ENCODE assay signal across 14 cellular contexts in genomic region chr3:34364345-34364744, GRCh38.
DNase-seq lines count a peak whose midpoint lies in the region; ATAC-seq and TF ChIP-seq lines count a peak whose summit lies in the region.
"Had no signal": no experiment of that assay in that cellular context is flagged by ENCODE, and none has a peak within 500 bp of the region (broad histone marks: within the 10 kb centered on the region; RNA-seq: fewer than 3 reads in every experiment).

No MANE protein-coding gene starts in this region.

- H3K27me3 ChIP-seq in adipocyte (replicated peaks; ENCODE audit: control insufficient read depth, insufficient read depth, low read length) (no peaks in the 10 kb centered on the region), smooth muscle cell (ENCODE audit: low read depth) (no peaks in the 10 kb centered on the region)
- H3K27me3 ChIP-seq: BLaER1, thyroid gland had no signal

- H3K9me3 ChIP-seq in adipocyte (ENCODE audit: control insufficient read depth, low read length) (no peaks in the 10 kb centered on the region), smooth muscle cell (replicated peaks; ENCODE audit: low read depth) (no peaks in the 10 kb centered on the region)
- H3K9me3 ChIP-seq: BLaER1, thyroid gland had no signal

- WGBS in smooth muscle cell (ENCODE audit: low lambda C conversion rate) = 72% methylated on average over 2 of the region's 2 CpGs

- H3F3A ChIP-seq in smooth muscle cell (ENCODE audit: low read depth) = no peaks in the 10 kb centered on the region

- DNase-seq in Kasumi-1 (lab: John Stamatoyannopoulos, UW) (peak; percentile 25 to 26), adipocyte (ENCODE audit: low read depth) (peak; percentile 6), iPS-NIHi11 (ENCODE audit: low spot score) (peak; percentile 14), smooth muscle cell (lab: John Stamatoyannopoulos, UW; ENCODE audit: unreplicated experiment) (no peak), NCI-H2227 (lab: John Stamatoyannopoulos, UW; ENCODE audit: unreplicated experiment) (no peak), DMS79 treated with DMSO at 0.1 percent for 48 hours (lab: John Stamatoyannopoulos, UW) (no peak)
- DNase-seq in NK-92 treated with Interleukin-12 subunit alpha and Interleukin-12 subunit beta, amount 100 ng/mL, for 24 hours (lab: John Stamatoyannopoulos, UW) = no peak
- DNase-seq: activated CD4-positive, alpha-beta T cell treated with anti-CD3 and anti-CD28 coated beads for 4 hours; activated naive CD4-positive, alpha-beta T cell treated with anti-CD3 and anti-CD28 coated beads, Interleukin-2, amount 50 U/mL, for 16 hours; NCI-H2227 treated with DMSO at 0.1 percent for 48 hours; occipital lobe; thyroid gland had no signal

- no peak for TF ChIP-seq CTCF in smooth muscle cell (IDR thresholded peaks at IDR 0.05; ENCODE audit: borderline replicate concordance, insufficient read depth, poor library complexity, severe bottlenecking)

- no peak overlapping the region for H3K9ac ChIP-seq in adipocyte (ENCODE audit: low read length)
- H3K9ac ChIP-seq in smooth muscle cell (ENCODE audit: low read depth) = no peak overlapping the region
- H3K9ac ChIP-seq: BLaER1 had no signal

- peak overlapping the region; percentile 31 for H3K27ac ChIP-seq in smooth muscle cell (ENCODE audit: low read depth)
- H3K27ac ChIP-seq: BLaER1, thyroid gland had no signal

- H3K36me3 ChIP-seq in adipocyte (ENCODE audit: control insufficient read depth, insufficient read depth, low read length, severe bottlenecking) (no peaks in the 10 kb centered on the region), smooth muscle cell (ENCODE audit: low read depth) (no peaks in the 10 kb centered on the region)
- H3K36me3 ChIP-seq: BLaER1, thyroid gland had no signal

- no peak for ATAC-seq in GM21381 (IDR thresholded peaks at IDR 0.05; ENCODE audit: unreplicated experiment)

- no peak overlapping the region for H2AFZ ChIP-seq in smooth muscle cell (ENCODE audit: low read depth)

- H3K4me3 ChIP-seq in adipocyte (ENCODE audit: low read length) = no peak overlapping the region
- no peak overlapping the region for H3K4me3 ChIP-seq in smooth muscle cell
- H3K4me3 ChIP-seq: BLaER1, thyroid gland had no signal

- no peaks in the 10 kb centered on the region for H4K20me1 ChIP-seq in smooth muscle cell (ENCODE audit: low read depth)
- H4K20me1 ChIP-seq: BLaER1 had no signal

- H3K4me1 ChIP-seq in adipocyte (ENCODE audit: control insufficient read depth, insufficient read depth, low read length) = no peaks in the 10 kb centered on the region
- H3K4me1 ChIP-seq in smooth muscle cell (ENCODE audit: low read depth) = no peaks in the 10 kb centered on the region
- H3K4me1 ChIP-seq: thyroid gland had no signal

- no peak overlapping the region for H3K4me2 ChIP-seq in smooth muscle cell
- H3K4me2 ChIP-seq: BLaER1 had no signal

- H3K79me2 ChIP-seq in smooth muscle cell (ENCODE audit: low read depth) = no peaks in the 10 kb centered on the region

Comparison
In these comparisons a context has a peak if more than half of its experiments do, and no peak if none do; other contexts are left out.
1. DNase-seq: peak in Kasumi-1 (2 of 2), adipocyte (single experiment) and iPS-NIHi11 (single experiment); none in smooth muscle cell (single experiment), NCI-H2227 (single experiment), DMS79 treated with DMSO at 0.1 percent for 48 hours (single experiment) and NK-92 treated with Interleukin-12 subunit alpha and Interleukin-12 subunit beta, amount 100 ng/mL, for 24 hours (single experiment).